Comparison of ENCODE assay signal across 17 cellular contexts in genomic region chr17:50271173-50271750, GRCh38. TPM values are rescaled to one million over a fixed set of nuclear protein-coding genes. Genes with fewer than 3 reads are reported as not detected.
DNase-seq lines count a peak whose midpoint lies in the region; ATAC-seq and TF ChIP-seq lines count a peak whose summit lies in the region.
"Had no signal": no experiment of that assay in that cellular context is flagged by ENCODE, and none has a peak within 500 bp of the region (broad histone marks: within the 10 kb centered on the region; RNA-seq: fewer than 3 reads in every experiment).

No MANE protein-coding gene starts in this region.

- DNase-seq in activated CD4-positive, alpha-beta T cell treated with anti-CD3 and anti-CD28 coated beads for 36 hours: peak; percentile 2
- DNase-seq in activated CD4-positive, alpha-beta T cell treated with anti-CD3 and anti-CD28 coated beads, Interleukin-2, amount 50 U/mL, for 48 hours: no peak
- DNase-seq in adipocyte (ENCODE audit: low read depth): peak; percentile 64
- peak; percentile 37 for DNase-seq in hepatocyte (ENCODE audit: low spot score)
- DNase-seq in stimulated activated CD8-positive, alpha-beta memory T cell treated with anti-CD3 and anti-CD28 coated beads, Interleukin-4, amount 100 ng/mL, for 48 hours: peak; percentile 14
- no peak for DNase-seq in stimulated activated CD4-positive, alpha-beta T cell treated with anti-CD3 and anti-CD28 coated beads, Interleukin-1b, Interleukin-23, amount 100 ng/mL, for 48 hours
- DNase-seq in NCI-H2227 treated with DMSO at 0.1 percent for 48 hours (lab: John Stamatoyannopoulos, UW): no peak
- DNase-seq: COR-L47, mesendoderm, NCI-H187, WERI-Rb-1 had no signal

- no peaks in the 10 kb centered on the region for H3K36me3 Mint-ChIP-seq in activated CD4-positive, alpha-beta T cell treated with anti-CD3 and anti-CD28 coated beads for 36 hours (ENCODE audit: low read depth)

- peak overlapping the region; percentile 64 for H3K4me2 ChIP-seq in hepatocyte

- H3K4me3 Mint-ChIP-seq in activated CD4-positive, alpha-beta T cell treated with anti-CD3 and anti-CD28 coated beads for 36 hours: no peak overlapping the region
- H3K4me3 Mint-ChIP-seq: dendritic cell treated with granulocyte-macrophage colony-stimulating factor and Interleukin-4, amounts not matched to agents 40 ng/mL and 50 ng/mL, for 4 days had no signal

- peaks cover 25% of the 10 kb centered on the region for H3K27me3 Mint-ChIP-seq in activated CD4-positive, alpha-beta T cell treated with anti-CD3 and anti-CD28 coated beads for 36 hours

- H3K4me1 Mint-ChIP-seq in activated CD4-positive, alpha-beta T cell treated with anti-CD3 and anti-CD28 coated beads for 36 hours: peaks cover 5% of the 10 kb centered on the region

- peak overlapping the region; percentile 99 for H3K27ac ChIP-seq in hepatocyte
- H3K27ac ChIP-seq: 22Rv1, pancreas, WERI-Rb-1 had no signal

- ATAC-seq in activated CD4-positive, alpha-beta T cell treated with anti-CD3 and anti-CD28 coated beads for 36 hours: no peak
- no peak for ATAC-seq in GM21390 (IDR thresholded peaks at IDR 0.05; ENCODE audit: unreplicated experiment)
- ATAC-seq: Panc1 had no signal

- H3K9ac ChIP-seq in adipocyte (ENCODE audit: low read length): peak overlapping the region; percentile 89

- no peaks in the 10 kb centered on the region for H3K9me3 Mint-ChIP-seq in activated CD4-positive, alpha-beta T cell treated with anti-CD3 and anti-CD28 coated beads for 36 hours (ENCODE audit: low read depth)
- H3K9me3 Mint-ChIP-seq: dendritic cell treated with granulocyte-macrophage colony-stimulating factor and Interleukin-4, amounts not matched to agents 40 ng/mL and 50 ng/mL, for 4 days had no signal

- H3K36me3 ChIP-seq in adipocyte (ENCODE audit: control insufficient read depth, insufficient read depth, low read length, severe bottlenecking) (no peaks in the 10 kb centered on the region), hepatocyte (replicated peaks; ENCODE audit: insufficient read depth, low read depth) (no peaks in the 10 kb centered on the region)
- H3K36me3 ChIP-seq: pancreas, WERI-Rb-1 had no signal

- TF ChIP-seq CTCF in hepatocyte (IDR thresholded peaks at IDR 0.05; ENCODE audit: poor library complexity): no peak

- peaks cover 23% of the 10 kb centered on the region for H3K79me2 ChIP-seq in hepatocyte

- intact Hi-C loops in activated CD4-positive, alpha-beta T cell treated with anti-CD3 and anti-CD28 coated beads for 36 hours (cut with DNase I, micrococcal nuclease): loop anchor here in 1 of 2 experiments (2.0 kb wide), 1 partner anchor 26 kb away; no protein-coding TSS in a partner anchor

- H3K4me3 ChIP-seq in adipocyte (ENCODE audit: low read length) (peak overlapping the region; percentile 70), hepatocyte (no peak overlapping the region)
- H3K4me3 ChIP-seq: pancreas had no signal

- H4K20me1 ChIP-seq in hepatocyte (ENCODE audit: insufficient read depth, poor library complexity, severe bottlenecking): no peaks in the 10 kb centered on the region

- POLR2A ChIA-PET in activated CD4-positive, alpha-beta T cell treated with anti-CD3 and anti-CD28 coated beads for 36 hours (lab: Charles Lee): no interaction called here

- no peaks in the 10 kb centered on the region for H3K9me3 ChIP-seq in adipocyte (ENCODE audit: control insufficient read depth, low read length)
- no peaks in the 10 kb centered on the region for H3K9me3 ChIP-seq in hepatocyte (ENCODE audit: low read depth)
- H3K9me3 ChIP-seq: pancreas had no signal

- H3K4me1 ChIP-seq in adipocyte (ENCODE audit: control insufficient read depth, insufficient read depth, low read length) (peaks cover 60% of the 10 kb centered on the region), hepatocyte (ENCODE audit: insufficient read depth) (peaks cover 68% of the 10 kb centered on the region)
- H3K4me1 ChIP-seq: pancreas had no signal

- H3K27me3 ChIP-seq in adipocyte (replicated peaks; ENCODE audit: control insufficient read depth, insufficient read depth, low read length) (no peaks in the 10 kb centered on the region), hepatocyte (no peaks in the 10 kb centered on the region)
- H3K27me3 ChIP-seq: pancreas had no signal

- WGBS in hepatocyte (ENCODE audit: low lambda C conversion rate, missing lambda C conversion rate): 86% methylated on average over 6 of the region's 6 CpGs

- no peak overlapping the region for H2AFZ ChIP-seq in hepatocyte

- CTCF ChIA-PET in activated CD4-positive, alpha-beta T cell treated with anti-CD3 and anti-CD28 coated beads for 36 hours (lab: Charles Lee): interaction anchor here (0.6 to 1.7 kb wide), 19 partner anchors 10 to 239 kb away, joined by 3 to 11 read pairs (median 3); partner anchors contain the start of gene COL1A1

- H3K27ac Mint-ChIP-seq in activated CD4-positive, alpha-beta T cell treated with anti-CD3 and anti-CD28 coated beads for 36 hours: no peak overlapping the region
- H3K27ac Mint-ChIP-seq: dendritic cell treated with granulocyte-macrophage colony-stimulating factor and Interleukin-4, amounts not matched to agents 40 ng/mL and 50 ng/mL, for 4 days had no signal

- no peaks in the 10 kb centered on the region for H3K9me2 ChIP-seq in hepatocyte (replicated peaks; ENCODE audit: insufficient read depth)

RNA-seq across cellular contexts. Expression of gene TMEM92, which starts 3.0 kb away (rescaled TPM):
- under 1 TPM; 0.23 TPM for total RNA-seq in activated CD4-positive, alpha-beta T cell treated with anti-CD3 and anti-CD28 coated beads for 36 hours
- 6.9 and 11.3 TPM in 2 replicates for total RNA-seq in hepatocyte
- polyA plus RNA-seq in hepatocyte: 21.7 and 24.0 TPM in 2 replicates
- total RNA-seq: temporal lobe had no signal

Comparison
In these comparisons a context has a peak if more than half of its experiments do, and no peak if none do; other contexts are left out.
1. DNase-seq: peak in activated CD4-positive, alpha-beta T cell treated with anti-CD3 and anti-CD28 coated beads for 36 hours (single experiment), adipocyte (single experiment), hepatocyte (single experiment) and stimulated activated CD8-positive, alpha-beta memory T cell treated with anti-CD3 and anti-CD28 coated beads, Interleukin-4, amount 100 ng/mL, for 48 hours (single experiment); none in activated CD4-positive, alpha-beta T cell treated with anti-CD3 and anti-CD28 coated beads, Interleukin-2, amount 50 U/mL, for 48 hours (0 of 2), stimulated activated CD4-positive, alpha-beta T cell treated with anti-CD3 and anti-CD28 coated beads, Interleukin-1b, Interleukin-23, amount 100 ng/mL, for 48 hours (single experiment) and NCI-H2227 treated with DMSO at 0.1 percent for 48 hours (single experiment).